22 cellular contexts compared by ENCODE assay signal in the genomic region with DNA sequence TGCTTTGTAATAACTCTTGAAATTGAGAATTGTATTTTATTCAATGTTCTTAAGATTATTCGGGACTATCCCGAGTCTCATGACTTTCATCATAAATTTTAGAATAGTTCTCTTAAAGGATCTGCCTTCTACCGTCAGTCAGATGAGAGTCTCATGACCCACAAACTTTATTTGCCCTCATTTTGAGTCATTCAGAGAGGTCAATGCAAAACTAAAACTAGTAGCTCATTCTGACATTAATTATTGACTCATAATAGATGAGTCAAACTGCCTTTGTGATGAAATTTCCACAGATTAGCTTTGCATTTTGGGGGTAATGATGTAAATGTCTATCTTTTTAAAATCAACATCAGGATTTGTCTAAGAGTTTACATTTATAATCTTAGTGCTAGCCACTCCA.
"Had no signal": no experiment of that assay in that cellular context is flagged by ENCODE, and none has a peak within 500 bp of the region (broad histone marks: within the 10 kb centered on the region; RNA-seq: fewer than 3 reads in every experiment).

No MANE protein-coding gene starts in this region.

- H3K27ac ChIP-seq: body of pancreas, neutrophil, tibial artery had no signal

- H3K4me1 ChIP-seq: body of pancreas, tibial artery had no signal

- ATAC-seq: activated CD8-positive, alpha-beta T cell treated with anti-CD3 and anti-CD28 coated beads, Interleukin-2, amount 10 ng/mL, durations not matched to agents 7 days and 5 days; activated naive CD4-positive, alpha-beta T cell treated with anti-CD3 and anti-CD28 coated beads, Interleukin-2, amount 50 U/mL, for 72 hours; activated T-cell treated with anti-CD3 and anti-CD28 coated beads, Interleukin-2, amount 50 U/mL, for 72 hours; body of pancreas; left ventricle myocardium superior; mucosa of descending colon; naive thymus-derived CD8-positive, alpha-beta T cell; stimulated activated memory B cell treated with anti-CD40 and anti-IgM and Interleukin-4, amounts not matched to agents 10 μg/mL and 1 μg/mL and 100 μg/mL, for 72 hours had no signal

- H3K9me3 ChIP-seq: body of pancreas, mucosa of descending colon, neutrophil, tibial artery had no signal

- H3K4me1 Mint-ChIP-seq: activated B cell treated with CpG ODN at 0.5 μM for 24 hours; central memory CD8-positive, alpha-beta T cell; memory B cell; stimulated activated memory B cell treated with anti-CD40 and anti-IgM and Interleukin-4, amounts not matched to agents 10 μg/mL and 1 μg/mL and 100 μg/mL, for 72 hours had no signal

- H3K36me3 ChIP-seq: neutrophil, tibial artery had no signal

- H3K27me3 ChIP-seq: body of pancreas, neutrophil, tibial artery had no signal

- H3K36me3 Mint-ChIP-seq: activated naive CD4-positive, alpha-beta T cell treated with anti-CD3 and anti-CD28 coated beads, Interleukin-2, amount 50 U/mL, for 72 hours; memory B cell; naive thymus-derived CD8-positive, alpha-beta T cell; stimulated activated memory B cell treated with anti-CD40 and anti-IgM and Interleukin-4, amounts not matched to agents 10 μg/mL and 1 μg/mL and 100 μg/mL, for 72 hours had no signal

- H3K4me3 ChIP-seq: body of pancreas, mucosa of descending colon, tibial artery had no signal

- H3K4me3 Mint-ChIP-seq: activated B cell treated with CpG ODN at 0.5 μM for 24 hours; activated CD8-positive, alpha-beta T cell treated with anti-CD3 and anti-CD28 coated beads, Interleukin-2, amount 10 ng/mL, durations not matched to agents 7 days and 5 days; activated T-cell treated with anti-CD3 and anti-CD28 coated beads, Interleukin-2, amount 50 U/mL, for 72 hours; central memory CD8-positive, alpha-beta T cell; memory B cell; naive thymus-derived CD8-positive, alpha-beta T cell; stimulated activated memory B cell treated with anti-CD40 and anti-IgM and Interleukin-4, amounts not matched to agents 10 μg/mL and 1 μg/mL and 100 μg/mL, for 72 hours had no signal

- DNase-seq: activated B cell treated with CpG ODN at 0.5 μM for 24 hours; activated CD4-positive, alpha-beta T cell treated with anti-CD3 and anti-CD28 coated beads for 48 hours; activated CD8-positive, alpha-beta memory T cell treated with anti-CD3 and anti-CD28 coated beads, Interleukin-2, amount 50 U/mL, for 48 hours; activated CD8-positive, alpha-beta T cell treated with anti-CD3 and anti-CD28 coated beads, Interleukin-2, amount 10 ng/mL, durations not matched to agents 7 days and 5 days; activated gamma-delta T cell; activated T-cell treated with anti-CD3 and anti-CD28 coated beads, Interleukin-2, amount 50 U/mL, for 72 hours; body of pancreas; cortex of kidney; effector CD8-positive, alpha-beta T cell; erythroblast; kidney; left ventricle myocardium superior; mucosa of descending colon; naive thymus-derived CD8-positive, alpha-beta T cell; retina; stimulated activated CD4-positive, alpha-beta T cell treated with anti-CD3 and anti-CD28 coated beads, Interleukin-2, amount 100 ng/mL, for 48 hours; tibial artery had no signal

- H3K27me3 Mint-ChIP-seq: activated B cell treated with CpG ODN at 0.5 μM for 24 hours; central memory CD8-positive, alpha-beta T cell; memory B cell; naive thymus-derived CD8-positive, alpha-beta T cell; stimulated activated memory B cell treated with anti-CD40 and anti-IgM and Interleukin-4, amounts not matched to agents 10 μg/mL and 1 μg/mL and 100 μg/mL, for 72 hours had no signal

- H3K27ac Mint-ChIP-seq: activated B cell treated with CpG ODN at 0.5 μM for 24 hours; activated CD8-positive, alpha-beta T cell treated with anti-CD3 and anti-CD28 coated beads, Interleukin-2, amount 10 ng/mL, durations not matched to agents 7 days and 5 days; activated naive CD4-positive, alpha-beta T cell treated with anti-CD3 and anti-CD28 coated beads, Interleukin-2, amount 50 U/mL, for 72 hours; activated T-cell treated with anti-CD3 and anti-CD28 coated beads, Interleukin-2, amount 50 U/mL, for 72 hours; memory B cell; naive thymus-derived CD8-positive, alpha-beta T cell; stimulated activated memory B cell treated with anti-CD40 and anti-IgM and Interleukin-4, amounts not matched to agents 10 μg/mL and 1 μg/mL and 100 μg/mL, for 72 hours had no signal
